ENCODE assay signal across 24 cellular contexts in genomic region chr12:69620077-69620476, GRCh38. TPM values are rescaled to one million over a fixed set of nuclear protein-coding genes. Genes with fewer than 3 reads are reported as not detected.
DNase-seq lines count a peak whose midpoint lies in the region; ATAC-seq and TF ChIP-seq lines count a peak whose summit lies in the region.
"Had no signal": no experiment of that assay in that cellular context is flagged by ENCODE, and none has a peak within 500 bp of the region (broad histone marks: within the 10 kb centered on the region; RNA-seq: fewer than 3 reads in every experiment).

No MANE protein-coding gene starts in this region.

- peaks cover 13% of the 10 kb centered on the region; the same call in 1 of the 2 replicates for H3K9me2 ChIP-seq in GM23338 (ENCODE audit: insufficient read depth)

- H3K4me3 Mint-ChIP-seq in GM23338 = no peak overlapping the region
- no peak overlapping the region for H3K4me3 Mint-ChIP-seq in activated CD8-positive, alpha-beta memory T cell treated with anti-CD3 and anti-CD28 coated beads, Interleukin-2, amount 10 ng/mL, durations not matched to agents 7 days and 5 days
- H3K4me3 Mint-ChIP-seq: CD14-positive monocyte; CD4-positive, alpha-beta T cell; CD8-positive, alpha-beta memory T cell; HFFc6 had no signal

- H2AFZ ChIP-seq in GM23338 = peak overlapping the region; percentile 66; the same call in 1 of the 2 replicates

- peaks cover 4% of the 10 kb centered on the region for H3K27me3 Mint-ChIP-seq in GM23338 (ENCODE audit: insufficient read depth, low read depth, poor library complexity)
- peaks cover 18% of the 10 kb centered on the region for H3K27me3 Mint-ChIP-seq in activated CD8-positive, alpha-beta memory T cell treated with anti-CD3 and anti-CD28 coated beads, Interleukin-2, amount 10 ng/mL, durations not matched to agents 7 days and 5 days

- no peaks in the 10 kb centered on the region for H3K36me3 ChIP-seq in GM23338 (ENCODE audit: insufficient read depth)
- no peaks in the 10 kb centered on the region for H3K36me3 ChIP-seq in left ventricle myocardium inferior
- H3K36me3 ChIP-seq: BE2C; BLaER1 treated with 17β-estradiol and CSF1 and Interleukin-3, amounts not matched to agents 10 nM and 100 nM; HAP-1 had no signal

- no peaks in the 10 kb centered on the region for H3K36me3 Mint-ChIP-seq in GM23338 (ENCODE audit: low read depth)
- no peaks in the 10 kb centered on the region for H3K36me3 Mint-ChIP-seq in activated CD8-positive, alpha-beta memory T cell treated with anti-CD3 and anti-CD28 coated beads, Interleukin-2, amount 10 ng/mL, durations not matched to agents 7 days and 5 days
- H3K36me3 Mint-ChIP-seq: CD14-positive monocyte; CD8-positive, alpha-beta memory T cell had no signal

- H3K79me2 ChIP-seq in GM23338 (replicated peaks; ENCODE audit: insufficient read depth) = no peaks in the 10 kb centered on the region

- intact Hi-C loops in Right ventricle myocardium superior (cut with DNase I) (no loop called here), left ventricle myocardium inferior (cut with micrococcal nuclease) (no loop called here), right cardiac atrium (cut with DNase I) (no loop called here)

- H3K27ac ChIP-seq in GM23338 (ENCODE audit: low read depth) (no peak overlapping the region), left ventricle myocardium inferior (replicated peaks) (peak overlapping the region; percentile 18), right cardiac atrium (ENCODE audit: low read length) (peak overlapping the region; percentile 20)
- H3K27ac ChIP-seq: BLaER1 treated with 17β-estradiol and CSF1 and Interleukin-3, amounts not matched to agents 10 nM and 100 nM had no signal

- WGBS in right cardiac atrium = 49% methylated on average over 4 of the region's 4 CpGs

- H3K4me1 ChIP-seq in GM23338 (ENCODE audit: insufficient read depth) (no peaks in the 10 kb centered on the region), left ventricle myocardium inferior (peaks cover 26% of the 10 kb centered on the region), right cardiac atrium (ENCODE audit: control insufficient read depth, insufficient read depth, low read length) (no peaks in the 10 kb centered on the region)
- H3K4me1 ChIP-seq: HAP-1 had no signal

- ATAC-seq in GM23338 (no peak), Right ventricle myocardium superior (ENCODE audit: poor library complexity) (peak; percentile 59), right cardiac atrium (no peak), omental fat pad (ENCODE audit: low FRiP score) (no peak)
- ATAC-seq in activated CD8-positive, alpha-beta memory T cell treated with anti-CD3 and anti-CD28 coated beads, Interleukin-2, amount 10 ng/mL, durations not matched to agents 7 days and 5 days = no peak
- ATAC-seq: GM12878 had no signal

- H4K20me1 ChIP-seq in GM23338 (replicated peaks; ENCODE audit: insufficient read depth) = no peaks in the 10 kb centered on the region
- H4K20me1 ChIP-seq: BLaER1 treated with 17β-estradiol and CSF1 and Interleukin-3, amounts not matched to agents 10 nM and 100 nM had no signal

- H3K9me3 Mint-ChIP-seq in GM23338 = no peaks in the 10 kb centered on the region
- no peaks in the 10 kb centered on the region for H3K9me3 Mint-ChIP-seq in activated CD8-positive, alpha-beta memory T cell treated with anti-CD3 and anti-CD28 coated beads, Interleukin-2, amount 10 ng/mL, durations not matched to agents 7 days and 5 days (ENCODE audit: low read depth)
- H3K9me3 Mint-ChIP-seq: CD4-positive, alpha-beta T cell; CD8-positive, alpha-beta memory T cell had no signal

- no peak for TF ChIP-seq CTCF in GM23338 (conservative IDR thresholded peaks at IDR 0.05; ENCODE audit: low read depth in 2 of 2)
- no peak for TF ChIP-seq CTCF in left ventricle myocardium inferior (IDR thresholded peaks at IDR 0.05; ENCODE audit: borderline replicate concordance)
- TF ChIP-seq CTCF in omental fat pad (IDR thresholded peaks at IDR 0.05) = no peak

- no peaks in the 10 kb centered on the region for H3F3A ChIP-seq in GM23338 (replicated peaks; ENCODE audit: low read depth)

- H3K27me3 ChIP-seq in GM23338 (ENCODE audit: insufficient read depth) = no peaks in the 10 kb centered on the region
- no peaks in the 10 kb centered on the region for H3K27me3 ChIP-seq in left ventricle myocardium inferior (ENCODE audit: low read depth)
- no peaks in the 10 kb centered on the region for H3K27me3 ChIP-seq in right cardiac atrium (ENCODE audit: control insufficient read depth, insufficient read depth)
- H3K27me3 ChIP-seq: BE2C; BLaER1 treated with 17β-estradiol and CSF1 and Interleukin-3, amounts not matched to agents 10 nM and 100 nM had no signal

- DNase-seq in GM23338 (ENCODE audit: low spot score) = no peak
- no peak for DNase-seq in Right ventricle myocardium superior
- no peak for DNase-seq in left ventricle myocardium inferior
- no peak for DNase-seq in right cardiac atrium
- no peak for DNase-seq in activated CD8-positive, alpha-beta memory T cell treated with anti-CD3 and anti-CD28 coated beads, Interleukin-2, amount 10 ng/mL, durations not matched to agents 7 days and 5 days
- no peak for DNase-seq in omental fat pad (ENCODE audit: low spot score)
- no peak for DNase-seq in iPS-NIHi11 (ENCODE audit: low spot score)
- DNase-seq in AG20443 (ENCODE audit: low spot score) = no peak
- DNase-seq: AML-193; BE2C; CD4-positive, alpha-beta T cell; CD8-positive, alpha-beta memory T cell; DMS 273 treated with DMSO at 0.1 percent for 48 hours; DMS79; EL; GDM1; GOT3; HFFc6 had no signal

- H3K27ac Mint-ChIP-seq in GM23338 = no peak overlapping the region
- no peak overlapping the region for H3K27ac Mint-ChIP-seq in activated CD8-positive, alpha-beta memory T cell treated with anti-CD3 and anti-CD28 coated beads, Interleukin-2, amount 10 ng/mL, durations not matched to agents 7 days and 5 days
- H3K27ac Mint-ChIP-seq: CD4-positive, alpha-beta T cell; HFFc6 had no signal

- CTCF ChIA-PET in activated CD8-positive, alpha-beta memory T cell treated with anti-CD3 and anti-CD28 coated beads, Interleukin-2, amount 10 ng/mL, durations not matched to agents 7 days and 5 days (lab: Charles Lee) = no interaction called here

- H3K4me2 ChIP-seq in GM23338 = no peak overlapping the region
- H3K4me2 ChIP-seq: BLaER1 treated with 17β-estradiol and CSF1 and Interleukin-3, amounts not matched to agents 10 nM and 100 nM had no signal

- no peaks in the 10 kb centered on the region for H3K9me3 ChIP-seq in left ventricle myocardium inferior (replicated peaks)
- H3K9me3 ChIP-seq in right cardiac atrium (ENCODE audit: control insufficient read depth, low read length) = no peaks in the 10 kb centered on the region
- H3K9me3 ChIP-seq: BE2C, HAP-1 had no signal

- no peaks in the 10 kb centered on the region for H3K4me1 Mint-ChIP-seq in GM23338
- no peaks in the 10 kb centered on the region for H3K4me1 Mint-ChIP-seq in activated CD8-positive, alpha-beta memory T cell treated with anti-CD3 and anti-CD28 coated beads, Interleukin-2, amount 10 ng/mL, durations not matched to agents 7 days and 5 days
- H3K4me1 Mint-ChIP-seq: CD8-positive, alpha-beta memory T cell had no signal

- H3K4me3 ChIP-seq in GM23338 (no peak overlapping the region), left ventricle myocardium inferior (no peak overlapping the region), right cardiac atrium (ENCODE audit: low read length) (no peak overlapping the region)
- H3K4me3 ChIP-seq: BLaER1 treated with 17β-estradiol and CSF1 and Interleukin-3, amounts not matched to agents 10 nM and 100 nM; GM12878; HAP-1 had no signal

TF ChIP-seq in GM23338, 12 proteins besides CTCF, POLR2A, EP300 and RAD21:
- TF ChIP-seq NANOG (IDR thresholded peaks at IDR 0.05; ENCODE audit: borderline replicate concordance) = no peak
- TF ChIP-seq EZH2 (IDR thresholded peaks at IDR 0.05; ENCODE audit: low read depth, unreplicated experiment) = no peak

RNA-seq across cellular contexts. Expression of gene LRRC10, which starts 9.4 kb away (rescaled TPM):
- not detected in 2 replicates for total RNA-seq in GM23338 (2014; rRNA removed; shearing (Covaris generic))
- polyA plus RNA-seq in GM23338 (2016; fragmentation: Nextera tagmentation; extraction: Ambion mirVana) = not detected in 2 replicates
- 40.5 TPM for total RNA-seq in Right ventricle myocardium superior
- total RNA-seq in left ventricle myocardium inferior = 43.8 TPM
- total RNA-seq in right cardiac atrium = 10 to 100 TPM in 3 of 4 donors, 1 to 10 TPM in 1; 3.2 to 22.2 (median 20.4) TPM
- polyA plus RNA-seq in right cardiac atrium = 22.0 TPM
- total RNA-seq in activated CD8-positive, alpha-beta memory T cell treated with anti-CD3 and anti-CD28 coated beads, Interleukin-2, amount 10 ng/mL, durations not matched to agents 7 days and 5 days = not detected
- not detected for total RNA-seq in omental fat pad
- total RNA-seq: A172; CD4-positive, alpha-beta T cell; CD8-positive, alpha-beta memory T cell; GM12878; HFFc6 had no signal
- polyA plus RNA-seq: AG04450; CD14-positive monocyte; CD8-positive, alpha-beta memory T cell; GM12878 had no signal

RNA-seq across cellular contexts. Expression of gene CCT2, which starts 34.8 kb away (rescaled TPM):
- 389 and 434 TPM in 2 replicates for total RNA-seq in GM23338 (2014; rRNA removed; shearing (Covaris generic))
- polyA plus RNA-seq in GM23338 (2016; fragmentation: Nextera tagmentation; extraction: Ambion mirVana) = 778 and 865 TPM in 2 replicates
- 84.8 TPM for total RNA-seq in Right ventricle myocardium superior
- 91.7 TPM for total RNA-seq in left ventricle myocardium inferior
- total RNA-seq in right cardiac atrium = 100 to 1,000 TPM in 2 of 4 donors, 10 to 100 TPM in 2; 86.2 to 130 (median 98.5) TPM
- 76.9 TPM for polyA plus RNA-seq in right cardiac atrium
- 100 to 1,000 TPM; 193 to 271 TPM for total RNA-seq in activated CD8-positive, alpha-beta memory T cell treated with anti-CD3 and anti-CD28 coated beads, Interleukin-2, amount 10 ng/mL, durations not matched to agents 7 days and 5 days
- total RNA-seq in omental fat pad = 100 to 1,000 TPM in 3 of 4 donors, 10 to 100 TPM in 1; 99.5 to 222 (median 129) TPM
